In genomic region chr22:24445481-24446290, GRCh38 we compare ENCODE assay signal across 11 cellular contexts. TPM values are rescaled to one million over a fixed set of nuclear protein-coding genes. Genes with fewer than 3 reads are reported as not detected.
A peak's percentile ranks its signal among the peaks of the same experiment; 100 is the strongest.
DNase-seq lines count a peak whose midpoint lies in the region; ATAC-seq and TF ChIP-seq lines count a peak whose summit lies in the region.
"Had no signal": no experiment of that assay in that cellular context is flagged by ENCODE, and none has a peak within 500 bp of the region (broad histone marks: within the 10 kb centered on the region; RNA-seq: fewer than 3 reads in every experiment).

No MANE protein-coding gene starts in this region.

- no peak overlapping the region for H3K4me3 Mint-ChIP-seq in endodermal cell
- H3K4me3 Mint-ChIP-seq: CD4-positive, alpha-beta T cell had no signal

- no peak overlapping the region; the same call in 1 of the 2 replicates for H2AFZ ChIP-seq in SK-N-SH (ENCODE audit: low read depth)

- H3K9me2 ChIP-seq in SK-N-SH, result no peaks in the 10 kb centered on the region

- peaks cover 25% of the 10 kb centered on the region for H3K4me1 ChIP-seq in cardiac muscle cell (ENCODE audit: low read depth)
- peaks cover 26 to 84% of the 10 kb centered on the region in 2 experiments for H3K4me1 ChIP-seq in SK-N-SH (ENCODE audit: control insufficient read depth in 1 of 2, insufficient read depth in 2 of 2, low read depth in 1 of 2, low read length in 1 of 2)
- peaks cover 27% of the 10 kb centered on the region for H3K4me1 ChIP-seq in endodermal cell (ENCODE audit: control insufficient read depth, insufficient read depth, low read length)

- no peak overlapping the region for H3K9ac ChIP-seq in SK-N-SH
- H3K9ac ChIP-seq in endodermal cell (ENCODE audit: extremely low read depth, low read length, poor library complexity, severe bottlenecking), result no peak overlapping the region

- H3K4me1 Mint-ChIP-seq in endodermal cell, result peaks cover 30% of the 10 kb centered on the region

- H3K4me3 ChIP-seq in cardiac muscle cell (no peak overlapping the region), SK-N-SH (ENCODE audit: low read depth in 2 of 2, low read length in 1 of 2) (no peak overlapping the region), endodermal cell (ENCODE audit: low read length) (no peak overlapping the region)

- H3K36me3 ChIP-seq in cardiac muscle cell (no peaks in the 10 kb centered on the region), SK-N-SH (replicated peaks in 1 of 2; ENCODE audit: control insufficient read depth in 1 of 2, insufficient read depth in 2 of 2, low read length in 1 of 2) (no peaks in the 10 kb centered on the region), endodermal cell (ENCODE audit: control insufficient read depth, insufficient read depth, low read length) (no peaks in the 10 kb centered on the region)

- H3K27me3 ChIP-seq in cardiac muscle cell (no peaks in the 10 kb centered on the region), SK-N-SH (ENCODE audit: insufficient read depth) (no peaks in the 10 kb centered on the region), endodermal cell (ENCODE audit: control insufficient read depth, insufficient read depth, low read length, poor library complexity, severe bottlenecking) (no peaks in the 10 kb centered on the region)

- H3K9me3 Mint-ChIP-seq in endodermal cell, result peaks cover 1% of the 10 kb centered on the region
- H3K9me3 Mint-ChIP-seq: CD4-positive, alpha-beta T cell had no signal

- ATAC-seq in left ventricle myocardium superior, result no peak
- peak; percentile 97 for ATAC-seq in stimulated activated naive CD8-positive, alpha-beta T cell treated with anti-CD3 and anti-CD28 coated beads, Interleukin-15, Interleukin-2, amounts not matched to agents 100 U/mL and 50 U/mL, for 24 hours
- ATAC-seq in HG02588 (IDR thresholded peaks at IDR 0.05; ENCODE audit: unreplicated experiment), result no peak

- peak overlapping the region; percentile 47; the same call in 1 of the 2 replicates for H3K4me2 ChIP-seq in SK-N-SH

- WGBS in SK-N-SH (ENCODE audit: low lambda C conversion rate), result 57% methylated on average over 12 of the region's 12 CpGs
- WGBS in endodermal cell (ENCODE audit: insufficient coverage in 1 of 2, insufficient read length in 1 of 2), 2 experiments, result 70 to 74% methylated on average over 5 to 12 of the region's 12 CpGs

- TF ChIP-seq EP300 in SK-N-SH (IDR thresholded peaks at IDR 0.05; ENCODE audit: borderline replicate concordance in 1 of 2, low read depth in 1 of 2, low read length in 1 of 2), result no peak

- no peaks in the 10 kb centered on the region for H3K79me2 ChIP-seq in SK-N-SH (ENCODE audit: insufficient read depth)

- no peak for TF ChIP-seq RAD21 in SK-N-SH (IDR thresholded peaks at IDR 0.05; ENCODE audit: low read length)

- H3K36me3 Mint-ChIP-seq in endodermal cell (ENCODE audit: low read depth), result no peaks in the 10 kb centered on the region

- CTCF ChIA-PET in SK-N-SH (lab: Yijun Ruan, JAX), result interaction anchor here (1.0 to 2.3 kb wide), 4 partner anchors 14 to 76 kb away, joined by 3 to 7 read pairs (median 5); no protein-coding TSS in a partner anchor

- no peak for DNase-seq in cardiac muscle cell (ENCODE audit: low read depth in 1 of 2, low spot score in 1 of 2)
- no peak for DNase-seq in left ventricle myocardium superior
- DNase-seq in SK-N-SH, result peak; percentile 70
- DNase-seq in endodermal cell, result peak; percentile 70
- peak; percentile 66 for DNase-seq in stimulated activated naive CD8-positive, alpha-beta T cell treated with anti-CD3 and anti-CD28 coated beads, Interleukin-15, Interleukin-2, amounts not matched to agents 100 U/mL and 50 U/mL, for 24 hours
- no peak for DNase-seq in ureter (ENCODE audit: low spot score)
- DNase-seq in occipital lobe (lab: John Stamatoyannopoulos, UW), result no peak
- DNase-seq: activated CD4-positive, alpha-beta T cell treated with anti-CD3 and anti-CD28 coated beads, Interleukin-2, amount 50 U/mL, for 1 hour had no signal

- no peaks in the 10 kb centered on the region for H4K20me1 ChIP-seq in SK-N-SH (ENCODE audit: insufficient read depth)

- H3K9me3 ChIP-seq in cardiac muscle cell (ENCODE audit: low read depth) (no peaks in the 10 kb centered on the region), SK-N-SH (no peaks in the 10 kb centered on the region), endodermal cell (ENCODE audit: control insufficient read depth, low read length) (no peaks in the 10 kb centered on the region)

- H3K27ac Mint-ChIP-seq in endodermal cell, result no peak overlapping the region

- intact Hi-C loops in left ventricle myocardium superior (cut with micrococcal nuclease), result no loop called here

- H3K27ac ChIP-seq in cardiac muscle cell, result peak overlapping the region; percentile 69
- peak overlapping the region in 1 of 2 experiments; percentile 97; a peak in 2 of 4 replicates for H3K27ac ChIP-seq in SK-N-SH (ENCODE audit: low read depth in 2 of 2, low read length in 1 of 2)
- H3K27ac ChIP-seq in endodermal cell (ENCODE audit: low read depth, low read length), result no peak overlapping the region

- H3F3A ChIP-seq in SK-N-SH (replicated peaks; ENCODE audit: insufficient read depth), result no peaks in the 10 kb centered on the region

- POLR2A ChIA-PET in SK-N-SH (lab: Yijun Ruan, JAX), result interaction anchor here (0.7 kb wide), 1 partner anchor 449 kb away, joined by 3 read pairs; no protein-coding TSS in a partner anchor

- H3K27me3 Mint-ChIP-seq in endodermal cell (ENCODE audit: insufficient read depth), result no peaks in the 10 kb centered on the region
- H3K27me3 Mint-ChIP-seq: CD4-positive, alpha-beta T cell had no signal

- no peak for TF ChIP-seq CTCF in cardiac muscle cell (IDR thresholded peaks at IDR 0.05; ENCODE audit: low read depth, low read length)
- TF ChIP-seq CTCF in SK-N-SH (IDR thresholded peaks at IDR 0.05), result no peak
- TF ChIP-seq CTCF in endodermal cell (conservative IDR thresholded peaks at IDR 0.05), result no peak

TF ChIP-seq in SK-N-SH, 30 proteins besides CTCF, POLR2A, EP300 and RAD21 (continues in another document):
- no peak for TF ChIP-seq SIN3A (IDR thresholded peaks at IDR 0.05; ENCODE audit: borderline replicate concordance, low read depth, low read length)
- TF ChIP-seq SMC3 (IDR thresholded peaks at IDR 0.05; ENCODE audit: low read depth, low read length), result no peak
- TF ChIP-seq FOXM1 (IDR thresholded peaks at IDR 0.05; ENCODE audit: low read depth), result no peak
- no peak for TF ChIP-seq RFX5 (IDR thresholded peaks at IDR 0.05; ENCODE audit: low read length)
- no peak for TF ChIP-seq RCOR1 (IDR thresholded peaks at IDR 0.05; ENCODE audit: low read length)
- no peak for TF ChIP-seq FOXJ3 (CRISPR knock-in tag; IDR thresholded peaks at IDR 0.05)
- no peak for TF ChIP-seq MXI1 (IDR thresholded peaks at IDR 0.05; ENCODE audit: low read depth, low read length)
- peak; percentile 19 for TF ChIP-seq CHD2 (IDR thresholded peaks at IDR 0.05; ENCODE audit: low read length, partially characterized antibody)
- TF ChIP-seq NFIC (IDR thresholded peaks at IDR 0.05; ENCODE audit: borderline replicate concordance), result no peak
- TF ChIP-seq RXRA (IDR thresholded peaks at IDR 0.05; ENCODE audit: borderline replicate concordance, low read depth), result no peak
- no peak for TF ChIP-seq MAX (IDR thresholded peaks at IDR 0.05; ENCODE audit: low read depth)
- no peak for TF ChIP-seq MEF2A (IDR thresholded peaks at IDR 0.05; ENCODE audit: borderline replicate concordance, low read depth)
- TF ChIP-seq GABPA (IDR thresholded peaks at IDR 0.05; ENCODE audit: low read depth), result no peak
- no peak for TF ChIP-seq GATA2 (CRISPR knock-in tag; IDR thresholded peaks at IDR 0.05)
- TF ChIP-seq, protein P1, sequence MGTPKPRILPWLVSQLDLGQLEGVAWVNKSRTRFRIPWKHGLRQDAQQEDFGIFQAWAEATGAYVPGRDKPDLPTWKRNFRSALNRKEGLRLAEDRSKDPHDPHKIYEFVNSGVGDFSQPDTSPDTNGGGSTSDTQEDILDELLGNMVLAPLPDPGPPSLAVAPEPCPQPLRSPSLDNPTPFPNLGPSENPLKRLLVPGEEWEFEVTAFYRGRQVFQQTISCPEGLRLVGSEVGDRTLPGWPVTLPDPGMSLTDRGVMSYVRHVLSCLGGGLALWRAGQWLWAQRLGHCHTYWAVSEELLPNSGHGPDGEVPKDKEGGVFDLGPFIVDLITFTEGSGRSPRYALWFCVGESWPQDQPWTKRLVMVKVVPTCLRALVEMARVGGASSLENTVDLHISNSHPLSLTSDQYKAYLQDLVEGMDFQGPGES (IDR thresholded peaks at IDR 0.05; ENCODE audit: low read depth, low read length), result no peak

RNA-seq across cellular contexts. Expression of gene ADORA2A, which starts 18.3 kb away (rescaled TPM):
- 9.1 and 13.7 TPM in 2 replicates for total RNA-seq in cardiac muscle cell
- polyA plus RNA-seq in cardiac muscle cell, result 4.0 and 5.9 TPM in 2 replicates
- 4.1 TPM for total RNA-seq in left ventricle myocardium superior
- 9.3 and 12.0 TPM in 2 replicates for polyA plus RNA-seq in SK-N-SH (2012; rRNA removed)
- polyA plus RNA-seq in SK-N-SH (2012; cell fraction: cytosol; rRNA removed), result 5.1 and 9.7 TPM in 2 replicates
- 22.5 and 26.1 TPM in 2 replicates for polyA plus RNA-seq in SK-N-SH (2012; cell fraction: nucleus; rRNA removed)
- total RNA-seq in endodermal cell, result 1 to 10 TPM; 4.1 to 4.7 TPM
- 4.2 TPM for polyA plus RNA-seq in endodermal cell (2013, experiment 1 of 2)
- 4.4 TPM for polyA plus RNA-seq in endodermal cell (2013, experiment 2 of 2)
- total RNA-seq in ureter, result 3.3 TPM
- 8.0 TPM for total RNA-seq in occipital lobe

RNA-seq across cellular contexts. Expression of gene UPB1, which starts 49.4 kb away (rescaled TPM):
- 0.99 and 1.6 TPM in 2 replicates for total RNA-seq in cardiac muscle cell
- 1.8 and 4.0 TPM in 2 replicates for polyA plus RNA-seq in cardiac muscle cell
- total RNA-seq in left ventricle myocardium superior, result 0.97 TPM
- 0.30 and 0.49 TPM in 2 replicates for polyA plus RNA-seq in SK-N-SH (2012; rRNA removed)
- 0.14 and 0.20 TPM in 2 replicates for polyA plus RNA-seq in SK-N-SH (2012; cell fraction: cytosol; rRNA removed)
- polyA plus RNA-seq in SK-N-SH (2012; cell fraction: nucleus; rRNA removed), result 1.4 and 1.7 TPM in 2 replicates
- total RNA-seq in endodermal cell, result under 1 TPM in 1 of 2 donors, not detected in 1; 0.40 TPM
- 0.14 TPM for polyA plus RNA-seq in endodermal cell (2013, experiment 1 of 2)
- 0.33 TPM for polyA plus RNA-seq in endodermal cell (2013, experiment 2 of 2)
- total RNA-seq in ureter, result 0.26 TPM
- total RNA-seq in occipital lobe, result not detected
- total RNA-seq: fibroblast of lung had no signal

Comparison
In these comparisons a context has a peak if more than half of its experiments do, and no peak if none do; other contexts are left out.
1. DNase-seq: peak in SK-N-SH (single experiment), endodermal cell (single experiment) and stimulated activated naive CD8-positive, alpha-beta T cell treated with anti-CD3 and anti-CD28 coated beads, Interleukin-15, Interleukin-2, amounts not matched to agents 100 U/mL and 50 U/mL, for 24 hours (single experiment); none in cardiac muscle cell (0 of 2), left ventricle myocardium superior (single experiment), ureter (single experiment) and occipital lobe (single experiment).